ENCODE assay signal across 20 cellular contexts in genomic region chr10:93309062-93309461, GRCh38.
DNase-seq lines count a peak whose midpoint lies in the region; ATAC-seq and TF ChIP-seq lines count a peak whose summit lies in the region.
"Had no signal": no experiment of that assay in that cellular context is flagged by ENCODE, and none has a peak within 500 bp of the region (broad histone marks: within the 10 kb centered on the region; RNA-seq: fewer than 3 reads in every experiment).

No MANE protein-coding gene starts in this region.

- H3K27ac Mint-ChIP-seq in mesothelial cell of epicardium = peak overlapping the region; percentile 31
- H3K27ac Mint-ChIP-seq: T-helper 17 cell had no signal

- H3K36me3 Mint-ChIP-seq in mesothelial cell of epicardium = peaks cover 33% of the 10 kb centered on the region

- no peak for TF ChIP-seq CTCF in cardiac fibroblast (IDR thresholded peaks at IDR 0.05; ENCODE audit: low read depth, low read length)
- TF ChIP-seq CTCF in mesothelial cell of epicardium (IDR thresholded peaks at IDR 0.05; ENCODE audit: unreplicated experiment) = no peak

- H3K4me1 Mint-ChIP-seq in mesothelial cell of epicardium = peaks cover 14% of the 10 kb centered on the region
- H3K4me1 Mint-ChIP-seq: T-helper 17 cell had no signal

- ATAC-seq in HG02970 (IDR thresholded peaks at IDR 0.05; ENCODE audit: low FRiP score, unreplicated experiment) = no peak
- ATAC-seq: T-helper 17 cell had no signal

- H3K27me3 Mint-ChIP-seq in mesothelial cell of epicardium (ENCODE audit: low read depth) = no peaks in the 10 kb centered on the region

- H3K9me3 Mint-ChIP-seq in mesothelial cell of epicardium = no peaks in the 10 kb centered on the region

- no peak overlapping the region for H3K4me3 Mint-ChIP-seq in mesothelial cell of epicardium
- H3K4me3 Mint-ChIP-seq: T-helper 17 cell had no signal

- DNase-seq in EH (ENCODE audit: low read depth) (peak; percentile 54), M059J (ENCODE audit: low read depth) (peak; percentile 62), cardiac fibroblast (ENCODE audit: low read depth in 2 of 2) (peak; percentile 73 to 77), mesothelial cell of epicardium (ENCODE audit: low spot score in 2 of 2, unreplicated experiment in 2 of 2) (no peak), D341Med (ENCODE audit: low spot score) (no peak), NCI-H146 (lab: John Stamatoyannopoulos, UW) (no peak), C1 segment of cervical spinal cord (lab: John Stamatoyannopoulos, UW) (no peak)
- DNase-seq: activated CD4-positive, alpha-beta T cell treated with anti-CD3 and anti-CD28 coated beads for 1 hour; activated CD8-positive, alpha-beta memory T cell treated with anti-CD3 and anti-CD28 coated beads, Interleukin-2, amount 50 U/mL, for 4 hours; activated naive CD4-positive, alpha-beta T cell; DND-41; heart right ventricle; kidney; NCI-H1694; NCI-H526; Peyer's patch; stomach; T-helper 17 cell had no signal

- no peak overlapping the region for H3K4me3 ChIP-seq in cardiac fibroblast (replicated peaks in 1 of 2; ENCODE audit: low read depth in 2 of 2, low read length in 2 of 2)
- H3K4me3 ChIP-seq: cardiac muscle cell, heart right ventricle, Peyer's patch, stomach had no signal

Comparison
In these comparisons a context has a peak if more than half of its experiments do, and no peak if none do; other contexts are left out.
1. DNase-seq: peak in EH (single experiment), M059J (single experiment) and cardiac fibroblast (2 of 2); none in mesothelial cell of epicardium (0 of 2), D341Med (single experiment), NCI-H146 (single experiment) and C1 segment of cervical spinal cord (0 of 14).